Comparison of ENCODE assay signal across 8 cellular contexts in genomic region chr22:29524440-29525191, GRCh38. TPM values are rescaled to one million over a fixed set of nuclear protein-coding genes. Genes with fewer than 3 reads are reported as not detected.
A peak's percentile ranks its signal among the peaks of the same experiment; 100 is the strongest.
DNase-seq lines count a peak whose midpoint lies in the region; ATAC-seq and TF ChIP-seq lines count a peak whose summit lies in the region.

No MANE protein-coding gene starts in this region.

- intact Hi-C loops in transverse colon (cut with DNase I; ENCODE audit: low total_unique reads) = loop anchor here (10.0 kb wide), 1 partner anchor 130 kb away; no protein-coding TSS in a partner anchor

- no peaks in the 10 kb centered on the region for H3K27me3 Mint-ChIP-seq in activated naive CD8-positive, alpha-beta T cell treated with anti-CD3 and anti-CD28 coated beads, Interleukin-2, amount 10 ng/mL, durations not matched to agents 7 days and 5 days

- WGBS in transverse colon (ENCODE audit: low coverage in 1 of 2), 2 donors = 17 to 62% methylated on average over 1 to 5 of the region's 5 CpGs

- peaks cover 24% of the 10 kb centered on the region for H3K36me3 Mint-ChIP-seq in activated naive CD8-positive, alpha-beta T cell treated with anti-CD3 and anti-CD28 coated beads, Interleukin-2, amount 10 ng/mL, durations not matched to agents 7 days and 5 days

- in situ Hi-C loops in transverse colon (cut with MboI; ENCODE audit: low pct_ligation_motif_present in 1 of 4, low pct_unique_long_range_greater_than_20kb in 1 of 4, low sequenced_read_pairs in 3 of 4) = loop anchor here in 1 of 4 donors (10.0 kb wide), 1 partner anchor 130 kb away; no protein-coding TSS in a partner anchor

- H3K4me1 Mint-ChIP-seq in activated naive CD8-positive, alpha-beta T cell treated with anti-CD3 and anti-CD28 coated beads, Interleukin-2, amount 10 ng/mL, durations not matched to agents 7 days and 5 days = no peaks in the 10 kb centered on the region

- no peak overlapping the region for H3K27ac Mint-ChIP-seq in activated naive CD8-positive, alpha-beta T cell treated with anti-CD3 and anti-CD28 coated beads, Interleukin-2, amount 10 ng/mL, durations not matched to agents 7 days and 5 days

- H3K27me3 ChIP-seq in transverse colon = no peaks in the 10 kb centered on the region

- peak; percentile 50 for DNase-seq in NCI-H2171 treated with DMSO at 0.1 percent for 48 hours (lab: John Stamatoyannopoulos, UW)
- DNase-seq in NCI-H2171 (lab: John Stamatoyannopoulos, UW) = no peak
- DNase-seq in M059J (ENCODE audit: low read depth) = peak; percentile 22
- DNase-seq in activated naive CD8-positive, alpha-beta T cell treated with anti-CD3 and anti-CD28 coated beads, Interleukin-2, amount 10 ng/mL, durations not matched to agents 7 days and 5 days = peak; percentile 31
- DNase-seq in iPS-NIHi11 (ENCODE audit: low spot score) = peak; percentile 55
- DNase-seq in transverse colon = peak; percentile 22
- DNase-seq in OCI-M2 (lab: John Stamatoyannopoulos, UW; ENCODE audit: unreplicated experiment) = no peak

- peak; percentile 29 to 52 (median 48) for TF ChIP-seq CTCF in transverse colon (IDR thresholded peaks at IDR 0.05)

- H3K4me1 ChIP-seq in transverse colon = no peaks in the 10 kb centered on the region

- POLR2A ChIA-PET in activated naive CD8-positive, alpha-beta T cell treated with anti-CD3 and anti-CD28 coated beads, Interleukin-2, amount 10 ng/mL, durations not matched to agents 7 days and 5 days (lab: Charles Lee) = no interaction called here

- H3K4me3 Mint-ChIP-seq in activated naive CD8-positive, alpha-beta T cell treated with anti-CD3 and anti-CD28 coated beads, Interleukin-2, amount 10 ng/mL, durations not matched to agents 7 days and 5 days = no peak overlapping the region

- peaks cover 0 to 70% (median 25%) of the 10 kb centered on the region in 4 donors for H3K36me3 ChIP-seq in transverse colon

- no peak for TF ChIP-seq EP300 in transverse colon (IDR thresholded peaks at IDR 0.05; ENCODE audit: low read depth)

- no peaks in the 10 kb centered on the region for H3K9me3 Mint-ChIP-seq in activated naive CD8-positive, alpha-beta T cell treated with anti-CD3 and anti-CD28 coated beads, Interleukin-2, amount 10 ng/mL, durations not matched to agents 7 days and 5 days

- no peak overlapping the region for H3K4me3 ChIP-seq in transverse colon

- TF ChIP-seq POLR2A in transverse colon (IDR thresholded peaks at IDR 0.05) = no peak

- no peaks in the 10 kb centered on the region for H3K9me3 ChIP-seq in transverse colon

- ATAC-seq in activated naive CD8-positive, alpha-beta T cell treated with anti-CD3 and anti-CD28 coated beads, Interleukin-2, amount 10 ng/mL, durations not matched to agents 7 days and 5 days (ENCODE audit: low read depth) = peak; percentile 65
- ATAC-seq in HG02798 (IDR thresholded peaks at IDR 0.05; ENCODE audit: poor library complexity, unreplicated experiment) = no peak

- no peak overlapping the region for H3K27ac ChIP-seq in transverse colon

RNA-seq across cellular contexts. Expression of gene THOC5, which starts 28.9 kb away (rescaled TPM):
- total RNA-seq in M059J (2014; rRNA removed; shearing (Covaris generic)) = 22.3 and 30.5 TPM in 2 replicates
- total RNA-seq in activated naive CD8-positive, alpha-beta T cell treated with anti-CD3 and anti-CD28 coated beads, Interleukin-2, amount 10 ng/mL, durations not matched to agents 7 days and 5 days = 10 to 100 TPM; 57.8 to 58.9 TPM
- 10 to 100 TPM; 22.4 to 43.7 (median 27.0) TPM for total RNA-seq in transverse colon

RNA-seq across cellular contexts. Expression of gene NEFH, which starts 44.6 kb away (rescaled TPM):
- not detected in 2 replicates for total RNA-seq in M059J (2014; rRNA removed; shearing (Covaris generic))
- 1 to 10 TPM; 1.8 TPM for total RNA-seq in activated naive CD8-positive, alpha-beta T cell treated with anti-CD3 and anti-CD28 coated beads, Interleukin-2, amount 10 ng/mL, durations not matched to agents 7 days and 5 days
- under 1 TPM in 3 of 4 donors, not detected in 1; 0.32 to 0.55 (median 0.37) TPM for total RNA-seq in transverse colon

RNA-seq across cellular contexts. Expression of gene NIPSNAP1, which starts 56.3 kb away (rescaled TPM):
- total RNA-seq in M059J (2014; rRNA removed; shearing (Covaris generic)) = 67.4 and 71.3 TPM in 2 replicates
- total RNA-seq in activated naive CD8-positive, alpha-beta T cell treated with anti-CD3 and anti-CD28 coated beads, Interleukin-2, amount 10 ng/mL, durations not matched to agents 7 days and 5 days = 10 to 100 TPM; 43.9 to 49.2 TPM
- 10 to 100 TPM in 3 of 4 donors, 1 to 10 TPM in 1; 9.0 to 39.2 (median 23.4) TPM for total RNA-seq in transverse colon

Comparison
In these comparisons a context has a peak if more than half of its experiments do, and no peak if none do; other contexts are left out.
1. DNase-seq: peak in NCI-H2171 treated with DMSO at 0.1 percent for 48 hours (single experiment), M059J (single experiment), activated naive CD8-positive, alpha-beta T cell treated with anti-CD3 and anti-CD28 coated beads, Interleukin-2, amount 10 ng/mL, durations not matched to agents 7 days and 5 days (single experiment), iPS-NIHi11 (single experiment) and transverse colon (single experiment); none in NCI-H2171 (single experiment) and OCI-M2 (single experiment).